In the genomic region with DNA sequence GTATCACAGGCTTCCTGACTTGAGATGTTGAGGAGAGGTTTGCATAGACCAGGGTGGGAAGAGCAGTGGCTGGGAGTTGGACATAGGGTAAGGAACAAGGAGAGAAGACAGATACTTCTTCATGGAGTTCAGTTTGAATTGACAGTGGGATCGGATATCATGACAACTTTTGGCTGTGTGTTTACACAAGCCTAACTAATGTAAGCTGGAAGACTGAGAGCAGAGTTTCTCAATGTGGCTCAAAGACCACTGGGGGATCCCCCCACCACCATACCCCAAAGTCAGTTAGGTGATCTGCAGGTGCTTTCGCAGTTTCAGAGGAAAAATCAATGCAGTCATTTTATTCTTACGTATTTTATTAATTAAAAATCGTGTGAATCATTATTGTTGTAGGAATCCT, we compare ENCODE assay signal across 20 cellular contexts.
"Had no signal": no experiment of that assay in that cellular context is flagged by ENCODE, and none has a peak within 500 bp of the region (broad histone marks: within the 10 kb centered on the region; RNA-seq: fewer than 3 reads in every experiment).

No MANE protein-coding gene starts in this region.

- H3K27ac Mint-ChIP-seq: stimulated activated memory B cell treated with anti-CD40 and anti-IgM and Interleukin-4, amounts not matched to agents 10 μg/mL and 1 μg/mL and 100 μg/mL, for 72 hours had no signal

- H3K4me3 Mint-ChIP-seq: naive thymus-derived CD4-positive, alpha-beta T cell; nephron; stimulated activated memory B cell treated with anti-CD40 and anti-IgM and Interleukin-4, amounts not matched to agents 10 μg/mL and 1 μg/mL and 100 μg/mL, for 72 hours; type B pancreatic cell had no signal

- ATAC-seq: left lung; naive thymus-derived CD4-positive, alpha-beta T cell; right cardiac atrium; stimulated activated memory B cell treated with anti-CD40 and anti-IgM and Interleukin-4, amounts not matched to agents 10 μg/mL and 1 μg/mL and 100 μg/mL, for 72 hours; stimulated activated naive CD8-positive, alpha-beta T cell treated with anti-CD3 and anti-CD28 coated beads, Interleukin-15, Interleukin-2, amounts not matched to agents 100 U/mL and 50 U/mL, for 24 hours had no signal

- H3K27me3 Mint-ChIP-seq: naive thymus-derived CD4-positive, alpha-beta T cell; stimulated activated memory B cell treated with anti-CD40 and anti-IgM and Interleukin-4, amounts not matched to agents 10 μg/mL and 1 μg/mL and 100 μg/mL, for 72 hours; type B pancreatic cell had no signal

- DNase-seq: dorsolateral prefrontal cortex; effector CD4-positive, alpha-beta T cell; head of caudate nucleus; kidney; left lung; mesendoderm; midbrain; naive thymus-derived CD4-positive, alpha-beta T cell; nucleus accumbens; psoas muscle; right cardiac atrium; spleen; stimulated activated CD4-positive, alpha-beta T cell treated with anti-CD3 and anti-CD28 coated beads, Interleukin-4, amount 100 ng/mL, for 4 hours; stimulated activated naive CD8-positive, alpha-beta T cell treated with anti-CD3 and anti-CD28 coated beads, Interleukin-15, Interleukin-2, amounts not matched to agents 100 U/mL and 50 U/mL, for 24 hours; substantia nigra; testis; tibial artery had no signal

- H3K9me3 Mint-ChIP-seq: naive thymus-derived CD4-positive, alpha-beta T cell; nephron; stimulated activated memory B cell treated with anti-CD40 and anti-IgM and Interleukin-4, amounts not matched to agents 10 μg/mL and 1 μg/mL and 100 μg/mL, for 72 hours had no signal
